ENCODE assay signal across 8 cellular contexts in the genomic region with DNA sequence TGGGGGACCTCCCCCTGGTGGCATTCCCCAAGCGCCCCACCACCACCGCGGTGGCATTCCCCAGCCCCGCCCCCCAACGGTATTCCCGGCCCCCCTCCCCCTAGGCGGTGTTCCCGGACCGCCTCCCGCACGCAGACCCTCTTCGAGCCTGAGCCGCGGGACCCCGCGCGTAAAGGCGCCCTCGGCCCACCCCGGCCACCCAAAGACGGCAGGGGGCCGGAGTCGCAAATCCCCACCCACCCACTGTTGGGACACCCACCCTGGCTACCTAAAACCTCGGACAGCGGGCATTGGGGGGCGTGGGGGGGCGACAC. TPM values are rescaled to one million over a fixed set of nuclear protein-coding genes. Genes with fewer than 3 reads are reported as not detected.
DNase-seq lines count a peak whose midpoint lies in the region; ATAC-seq and TF ChIP-seq lines count a peak whose summit lies in the region.

No MANE protein-coding gene starts in this region.

- peaks cover 33% of the 10 kb centered on the region for H3K27me3 Mint-ChIP-seq in activated CD4-positive, alpha-beta memory T cell treated with anti-CD3 and anti-CD28 coated beads, Interleukin-2, amount 10 ng/mL, durations not matched to agents 7 days and 5 days
- H3K27me3 Mint-ChIP-seq in CD14-positive monocyte (ENCODE audit: low read depth in 3 of 3), result peaks cover 34 to 58% (median 35%) of the 10 kb centered on the region in 3 donors

- intact Hi-C loops in left cardiac atrium (cut with DNase I), result no loop called here
- intact Hi-C loops in sigmoid colon (cut with DNase I), result no loop called here
- intact Hi-C loops in CD14-positive monocyte (cut with micrococcal nuclease), result no loop called here

- H3K9me3 Mint-ChIP-seq in activated CD4-positive, alpha-beta memory T cell treated with anti-CD3 and anti-CD28 coated beads, Interleukin-2, amount 10 ng/mL, durations not matched to agents 7 days and 5 days, result no peaks in the 10 kb centered on the region
- peaks cover 0 to 20% (median 8%) of the 10 kb centered on the region in 7 donors for H3K9me3 Mint-ChIP-seq in CD14-positive monocyte

- no peaks in the 10 kb centered on the region for H3K79me2 ChIP-seq in GM23248 (ENCODE audit: insufficient read depth)

- CTCF ChIA-PET in activated CD4-positive, alpha-beta memory T cell treated with anti-CD3 and anti-CD28 coated beads, Interleukin-2, amount 10 ng/mL, durations not matched to agents 7 days and 5 days (lab: Charles Lee), result no interaction called here

- peaks cover 4% of the 10 kb centered on the region for H3F3A ChIP-seq in GM23248 (ENCODE audit: insufficient read depth)

- no peak for TF ChIP-seq POLR2A in sigmoid colon (IDR thresholded peaks at IDR 0.05)

- no peaks in the 10 kb centered on the region for H3K9me2 ChIP-seq in GM23248 (ENCODE audit: insufficient read depth)

- POLR2A ChIA-PET in activated CD4-positive, alpha-beta memory T cell treated with anti-CD3 and anti-CD28 coated beads, Interleukin-2, amount 10 ng/mL, durations not matched to agents 7 days and 5 days (lab: Charles Lee), result no interaction called here

- no peak for TF ChIP-seq EP300 in sigmoid colon (IDR thresholded peaks at IDR 0.05)

- peak overlapping the region; percentile 57 for H3K9ac ChIP-seq in GM23248

- H3K27ac Mint-ChIP-seq in activated CD4-positive, alpha-beta memory T cell treated with anti-CD3 and anti-CD28 coated beads, Interleukin-2, amount 10 ng/mL, durations not matched to agents 7 days and 5 days, result no peak overlapping the region
- no peak overlapping the region for H3K27ac Mint-ChIP-seq in CD14-positive monocyte

- TF ChIP-seq CTCF in sigmoid colon (IDR thresholded peaks at IDR 0.05), result no peak
- no peak for TF ChIP-seq CTCF in CD14-positive monocyte (IDR thresholded peaks at IDR 0.05)

- peak overlapping the region; percentile 68 for H2AFZ ChIP-seq in GM23248

- H3K4me3 Mint-ChIP-seq in activated CD4-positive, alpha-beta memory T cell treated with anti-CD3 and anti-CD28 coated beads, Interleukin-2, amount 10 ng/mL, durations not matched to agents 7 days and 5 days, result peak overlapping the region; percentile 46
- H3K4me3 Mint-ChIP-seq in CD14-positive monocyte, result peak overlapping the region in 1 of 2 donors; percentile 75

- no peak overlapping the region for H3K27ac ChIP-seq in GM23248
- H3K27ac ChIP-seq in sigmoid colon, result peak overlapping the region in 1 of 4 donors; percentile 49

- H4K20me1 ChIP-seq in GM23248 (ENCODE audit: insufficient read depth), result no peaks in the 10 kb centered on the region

- peaks cover 15% of the 10 kb centered on the region for H3K4me1 Mint-ChIP-seq in activated CD4-positive, alpha-beta memory T cell treated with anti-CD3 and anti-CD28 coated beads, Interleukin-2, amount 10 ng/mL, durations not matched to agents 7 days and 5 days
- peaks cover 8% of the 10 kb centered on the region for H3K4me1 Mint-ChIP-seq in CD14-positive monocyte

- no peaks in the 10 kb centered on the region for H3K36me3 Mint-ChIP-seq in activated CD4-positive, alpha-beta memory T cell treated with anti-CD3 and anti-CD28 coated beads, Interleukin-2, amount 10 ng/mL, durations not matched to agents 7 days and 5 days (ENCODE audit: low read depth)
- peaks cover 0 to 2% of the 10 kb centered on the region in 2 donors for H3K36me3 Mint-ChIP-seq in CD14-positive monocyte

- H3K27me3 ChIP-seq in GM23248 (replicated peaks; ENCODE audit: insufficient read depth) (no peaks in the 10 kb centered on the region), sigmoid colon (peaks cover 10 to 62% (median 42%) of the 10 kb centered on the region in 3 donors)

- H3K9me3 ChIP-seq in GM23248 (ENCODE audit: low read depth) (no peaks in the 10 kb centered on the region), sigmoid colon (no peaks in the 10 kb centered on the region)

- peak overlapping the region; percentile 79 for H3K4me2 ChIP-seq in GM23248 (ENCODE audit: unreplicated experiment)

- 1 to 4% methylated on average over 16 to 20 of the region's 27 CpGs for WGBS in GM23248 (ENCODE audit: low coverage in 1 of 2, low lambda C conversion rate in 2 of 2, missing lambda C conversion rate in 2 of 2), 2 experiments
- 3% methylated on average over 27 of the region's 27 CpGs for WGBS in sigmoid colon, 2 donors

- peak; percentile 16 to 22 for ATAC-seq in left cardiac atrium
- no peak for ATAC-seq in HG03565 (IDR thresholded peaks at IDR 0.05; ENCODE audit: unreplicated experiment)
- no peak for ATAC-seq in HG02798 (IDR thresholded peaks at IDR 0.05; ENCODE audit: poor library complexity, unreplicated experiment)

- H3K4me3 ChIP-seq in GM23248 (peak overlapping the region; percentile 66), sigmoid colon (peak overlapping the region; percentile 20 to 58 (median 48))

- H3K4me1 ChIP-seq in GM23248 (ENCODE audit: insufficient read depth), result no peaks in the 10 kb centered on the region
- H3K4me1 ChIP-seq in sigmoid colon, result peaks cover 0 to 22% (median 20%) of the 10 kb centered on the region in 4 donors

- in situ Hi-C loops in GM23248 (cut with MboI), result no loop called here

- no peaks in the 10 kb centered on the region for H3K36me3 ChIP-seq in GM23248 (ENCODE audit: low read depth)
- H3K36me3 ChIP-seq in sigmoid colon, result no peaks in the 10 kb centered on the region

- no peak for DNase-seq in GM23248
- no peak for DNase-seq in activated CD4-positive, alpha-beta memory T cell treated with anti-CD3 and anti-CD28 coated beads, Interleukin-2, amount 10 ng/mL, durations not matched to agents 7 days and 5 days
- DNase-seq in left cardiac atrium, result no peak
- no peak for DNase-seq in sigmoid colon
- DNase-seq in SHP77 (lab: John Stamatoyannopoulos, UW), result no peak
- DNase-seq in CD14-positive monocyte (ENCODE audit: low spot score), result no peak

RNA-seq across cellular contexts. Expression of a gene that starts 22.4 kb away (rescaled TPM):
- 11.6 and 26.2 TPM in 2 replicates for total RNA-seq in GM23248 (2014; rRNA removed; shearing (Covaris generic))
- polyA plus RNA-seq in GM23248 (2016; fragmentation: Nextera tagmentation; extraction: Ambion mirVana), result 8.9 and 9.4 TPM in 2 replicates
- total RNA-seq in activated CD4-positive, alpha-beta memory T cell treated with anti-CD3 and anti-CD28 coated beads, Interleukin-2, amount 10 ng/mL, durations not matched to agents 7 days and 5 days, result 10 to 100 TPM in 1 of 2 experiments, 1 to 10 TPM in 1; 9.7 to 10.5 TPM
- total RNA-seq in left cardiac atrium, result 10 to 100 TPM in 1 of 2 donors, 1 to 10 TPM in 1; 9.0 to 10.8 TPM
- 10 to 100 TPM in 2 of 4 donors, 1 to 10 TPM in 2; 3.3 to 19.4 (median 10.4) TPM for total RNA-seq in sigmoid colon
- 1 to 10 TPM in 1 of 3 donors, under 1 TPM in 1, not detected in 1; 0.60 to 4.3 TPM for polyA plus RNA-seq in sigmoid colon
- polyA plus RNA-seq in CD14-positive monocyte, result not detected

Comparison
In these comparisons a context has a peak if more than half of its experiments do, and no peak if none do; other contexts are left out.
1. ATAC-seq: peak in left cardiac atrium (2 of 2); none in HG03565 (single experiment) and HG02798 (single experiment).